Comparison of ENCODE assay signal across 26 cellular contexts in genomic region chr2:44450806-44451205, GRCh38.
DNase-seq lines count a peak whose midpoint lies in the region; ATAC-seq and TF ChIP-seq lines count a peak whose summit lies in the region.
"Had no signal": no experiment of that assay in that cellular context is flagged by ENCODE, and none has a peak within 500 bp of the region (broad histone marks: within the 10 kb centered on the region; RNA-seq: fewer than 3 reads in every experiment).

No MANE protein-coding gene starts in this region.

- no peaks in the 10 kb centered on the region for H3K36me3 ChIP-seq in neuronal stem cell (replicated peaks in 1 of 2; ENCODE audit: control insufficient read depth in 2 of 2, insufficient read depth in 2 of 2, low read length in 2 of 2)
- no peaks in the 10 kb centered on the region for H3K36me3 ChIP-seq in gastroesophageal sphincter
- H3K36me3 ChIP-seq: esophagus squamous epithelium, prostate gland had no signal

- H4K8ac ChIP-seq in neuronal stem cell (ENCODE audit: low read depth, low read length): no peak overlapping the region

- H2AK5ac ChIP-seq in neuronal stem cell (ENCODE audit: low read depth, low read length): no peak overlapping the region

- no peak overlapping the region for H3K4me2 ChIP-seq in neuronal stem cell (ENCODE audit: insufficient read depth, low read length, poor library complexity, severe bottlenecking)
- H3K4me2 ChIP-seq: BLaER1 treated with 17β-estradiol and CSF1 and Interleukin-3, amounts not matched to agents 10 nM and 100 nM had no signal

- no peaks in the 10 kb centered on the region for H3K27me3 ChIP-seq in neuronal stem cell (ENCODE audit: control insufficient read depth in 3 of 3, insufficient read depth in 3 of 3, low read depth in 1 of 3, low read length in 3 of 3)
- H3K27me3 ChIP-seq in gastroesophageal sphincter: no peaks in the 10 kb centered on the region
- no peaks in the 10 kb centered on the region for H3K27me3 ChIP-seq in foreskin keratinocyte
- H3K27me3 ChIP-seq: BLaER1 treated with 17β-estradiol and CSF1 and Interleukin-3, amounts not matched to agents 10 nM and 100 nM; esophagus squamous epithelium; testis had no signal

- H3K4me3 ChIP-seq in fibroblast of pulmonary artery (replicated peaks; ENCODE audit: low read depth, low read length) (no peak overlapping the region), neuronal stem cell (ENCODE audit: low read length in 2 of 2) (no peak overlapping the region), gastroesophageal sphincter (no peak overlapping the region)
- H3K4me3 ChIP-seq: BLaER1 treated with 17β-estradiol and CSF1 and Interleukin-3, amounts not matched to agents 10 nM and 100 nM; coronary artery; esophagus squamous epithelium; lung; prostate gland; testis had no signal

- no peak overlapping the region for H3K23ac ChIP-seq in neuronal stem cell (ENCODE audit: low read depth, low read length, poor library complexity)

- peaks cover 3 to 31% of the 10 kb centered on the region in 2 donors for H3K4me1 ChIP-seq in neuronal stem cell (ENCODE audit: control insufficient read depth in 2 of 2, insufficient read depth in 1 of 2, low read depth in 1 of 2, low read length in 2 of 2)
- H3K4me1 ChIP-seq in gastroesophageal sphincter: no peaks in the 10 kb centered on the region
- no peaks in the 10 kb centered on the region for H3K4me1 ChIP-seq in foreskin keratinocyte
- H3K4me1 ChIP-seq: BLaER1 treated with 17β-estradiol and CSF1 and Interleukin-3, amounts not matched to agents 10 nM and 100 nM; esophagus squamous epithelium; prostate gland; testis had no signal

- no peak overlapping the region for H2BK5ac ChIP-seq in neuronal stem cell (ENCODE audit: low read length)

- ATAC-seq in gastroesophageal sphincter (no peak), HG03354 (IDR thresholded peaks at IDR 0.05; ENCODE audit: poor library complexity, severe bottlenecking, unreplicated experiment) (no peak), foreskin keratinocyte (no peak)
- ATAC-seq: activated CD4-positive, CD25-positive, alpha-beta regulatory T cell treated with anti-CD3 and anti-CD28 coated beads, Interleukin-2, amount 50 U/mL, for 24 hours; Panc1 had no signal

- H3K9me3 ChIP-seq in neuronal stem cell (replicated peaks in 1 of 2; ENCODE audit: control insufficient read depth in 2 of 2, insufficient read depth in 1 of 2, low read depth in 1 of 2, low read length in 2 of 2) (no peaks in the 10 kb centered on the region), gastroesophageal sphincter (no peaks in the 10 kb centered on the region)
- H3K9me3 ChIP-seq: Caco-2, esophagus squamous epithelium, prostate gland, testis had no signal

- peak overlapping the region; percentile 49 for H2AFZ ChIP-seq in neuronal stem cell (ENCODE audit: low read length)

- H3K79me1 ChIP-seq in neuronal stem cell (ENCODE audit: low read depth, low read length): no peaks in the 10 kb centered on the region

- no peak overlapping the region for H3K18ac ChIP-seq in neuronal stem cell (ENCODE audit: low read length)

- H2BK12ac ChIP-seq in neuronal stem cell (ENCODE audit: low read length): no peak overlapping the region

- no peak overlapping the region for H2BK15ac ChIP-seq in neuronal stem cell (ENCODE audit: low read length)

- H4K91ac ChIP-seq in neuronal stem cell (ENCODE audit: low read depth, low read length, poor library complexity): no peak overlapping the region

- in situ Hi-C loops in SK-MEL-5 (cut with HindIII; ENCODE audit: low pct_unique_long_range_greater_than_20kb, low sequenced_read_pairs): no loop called here

- no peak for TF ChIP-seq POLR2A in gastroesophageal sphincter (IDR thresholded peaks at IDR 0.05)

- H3K9ac ChIP-seq in neuronal stem cell (ENCODE audit: low read depth, low read length, poor library complexity): no peak overlapping the region
- H3K9ac ChIP-seq: BLaER1 treated with 17β-estradiol and CSF1 and Interleukin-3, amounts not matched to agents 10 nM and 100 nM had no signal

- H3K27ac ChIP-seq in neuronal stem cell (replicated peaks; ENCODE audit: low read length): no peak overlapping the region
- H3K27ac ChIP-seq in gastroesophageal sphincter: no peak overlapping the region
- H3K27ac ChIP-seq in foreskin keratinocyte: no peak overlapping the region
- H3K27ac ChIP-seq: BLaER1 treated with 17β-estradiol and CSF1 and Interleukin-3, amounts not matched to agents 10 nM and 100 nM; coronary artery; esophagus squamous epithelium; prostate gland; testis had no signal

- H3K4ac ChIP-seq in neuronal stem cell (ENCODE audit: low read length): no peak overlapping the region

- no peak overlapping the region for H2BK120ac ChIP-seq in neuronal stem cell (ENCODE audit: low read depth, low read length)

- TF ChIP-seq EP300 in gastroesophageal sphincter (IDR thresholded peaks at IDR 0.05): no peak

- H3K14ac ChIP-seq in neuronal stem cell (ENCODE audit: low read length): no peak overlapping the region

- DNase-seq in AG20443 (ENCODE audit: low spot score) (peak; percentile 12), SK-MEL-5 (ENCODE audit: low read depth, low spot score) (peak; percentile 8), fibroblast of pulmonary artery (ENCODE audit: low read depth) (peak; percentile 39), neuronal stem cell (ENCODE audit: low spot score) (no peak), foreskin keratinocyte (no peak), SKM-1 treated with dmso at 0.1 percent for 144 hours (lab: John Stamatoyannopoulos, UW; ENCODE audit: unreplicated experiment) (no peak)
- DNase-seq: activated CD4-positive, alpha-beta memory T cell treated with anti-CD3 and anti-CD28 coated beads, Interleukin-2, amount 10 ng/mL, durations not matched to agents 7 days and 5 days; activated CD8-positive, alpha-beta memory T cell treated with anti-CD3 and anti-CD28 coated beads, Interleukin-2, amount 50 U/mL, for 48 hours; activated naive CD4-positive, alpha-beta T cell treated with anti-CD3 and anti-CD28 coated beads, Interleukin-2, amount 50 U/mL, for 16 hours; Caco-2; DMS79; esophagus squamous epithelium; H9; NCI-H2029; NCI-H526; SIG-M5; stimulated activated naive CD4-positive, alpha-beta T cell; testis had no signal

- no peak for TF ChIP-seq CTCF in fibroblast of pulmonary artery (IDR thresholded peaks at IDR 0.05; ENCODE audit: low read length, missing control alignments)
- no peak for TF ChIP-seq CTCF in gastroesophageal sphincter (IDR thresholded peaks at IDR 0.05)
- TF ChIP-seq CTCF in foreskin keratinocyte (conservative IDR thresholded peaks at IDR 0.05): no peak

Comparison
In these comparisons a context has a peak if more than half of its experiments do, and no peak if none do; other contexts are left out.
1. DNase-seq: peak in AG20443 (single experiment), SK-MEL-5 (single experiment) and fibroblast of pulmonary artery (single experiment); none in neuronal stem cell (single experiment), foreskin keratinocyte (0 of 2) and SKM-1 treated with dmso at 0.1 percent for 144 hours (single experiment).